8 cellular contexts compared by ENCODE assay signal in genomic region chr11:116931206-116931953, GRCh38.
DNase-seq lines count a peak whose midpoint lies in the region; ATAC-seq, FAIRE-seq and TF ChIP-seq lines count a peak whose summit lies in the region.

No MANE protein-coding gene starts in this region.

- ATAC-seq in activated B cell treated with CpG ODN at 0.5 μM for 24 hours (ENCODE audit: low read depth) (peak; percentile 15), left cardiac atrium (peak; percentile 32 to 78), GM18517 (IDR thresholded peaks at IDR 0.05; ENCODE audit: unreplicated experiment) (no peak)

- no peaks in the 10 kb centered on the region for H3K27me3 Mint-ChIP-seq in activated T-cell treated with anti-CD3 and anti-CD28 coated beads, Interleukin-2, amount 50 U/mL, for 24 hours
- H3K27me3 Mint-ChIP-seq in activated B cell treated with CpG ODN at 0.5 μM for 24 hours = no peaks in the 10 kb centered on the region

- DNase-seq in activated T-cell treated with anti-CD3 and anti-CD28 coated beads, Interleukin-2, amount 50 U/mL, for 24 hours = no peak
- DNase-seq in activated T-cell treated with anti-CD3 and anti-CD28 coated beads, Interleukin-2, amount 50 U/mL, for 1 hour = no peak
- DNase-seq in activated B cell treated with CpG ODN at 0.5 μM for 24 hours (no peak), left cardiac atrium (peak; percentile 40), tibial nerve (ENCODE audit: low spot score in 2 of 2) (no peak), lower leg skin (ENCODE audit: low spot score in 2 of 2) (no peak), H54 (ENCODE audit: insufficient read length, low spot score) (no peak)

- CTCF ChIA-PET in activated B cell treated with CpG ODN at 0.5 μM for 24 hours (lab: Charles Lee) = interaction anchor here (1.1 to 2.0 kb wide), 3 partner anchors 51 to 295 kb away, joined by 3 to 10 read pairs (median 3); partner anchors contain the start of gene SIK3

- no peaks in the 10 kb centered on the region for H3K27me3 ChIP-seq in tibial nerve

- H3K36me3 Mint-ChIP-seq in activated T-cell treated with anti-CD3 and anti-CD28 coated beads, Interleukin-2, amount 50 U/mL, for 24 hours (ENCODE audit: low read depth) = peaks cover 38% of the 10 kb centered on the region
- H3K36me3 Mint-ChIP-seq in activated B cell treated with CpG ODN at 0.5 μM for 24 hours (ENCODE audit: low read depth) = peaks cover 17% of the 10 kb centered on the region

- peak overlapping the region; percentile 73 for H3K4me3 Mint-ChIP-seq in activated T-cell treated with anti-CD3 and anti-CD28 coated beads, Interleukin-2, amount 50 U/mL, for 24 hours
- peak overlapping the region; percentile 72 for H3K4me3 Mint-ChIP-seq in activated B cell treated with CpG ODN at 0.5 μM for 24 hours

- H3K4me3 ChIP-seq in tibial nerve (no peak overlapping the region), lower leg skin (ENCODE audit: low read depth, poor library complexity, severe bottlenecking) (no peak overlapping the region)

- peak overlapping the region in 3 of 4 donors; percentile 66 to 78 (median 77) for H3K27ac ChIP-seq in tibial nerve

- no peak for FAIRE-seq in H54 (lab: Jason Lieb, UNC)

- TF ChIP-seq CTCF in activated B cell treated with CpG ODN at 0.5 μM for 24 hours (IDR thresholded peaks at IDR 0.05) (no peak), tibial nerve (IDR thresholded peaks at IDR 0.05) (no peak), lower leg skin (IDR thresholded peaks at IDR 0.05) (no peak)

- intact Hi-C loops in activated B cell treated with CpG ODN at 0.5 μM for 24 hours (cut with micrococcal nuclease) (no loop called here), left cardiac atrium (cut with DNase I) (no loop called here), lower leg skin (cut with DNase I; ENCODE audit: low total_unique reads) (no loop called here)

- TF ChIP-seq EP300 in tibial nerve (IDR thresholded peaks at IDR 0.05) = peak in 1 of 2 donors; percentile 14

- peaks cover 0 to 12% (median 0%) of the 10 kb centered on the region in 3 donors for H3K36me3 ChIP-seq in tibial nerve

- POLR2A ChIA-PET in activated B cell treated with CpG ODN at 0.5 μM for 24 hours (lab: Charles Lee) = interaction anchor here (0.8 to 1.4 kb wide), 2 partner anchors 13 to 247 kb away, joined by 3 to 4 read pairs; partner anchors contain the start of gene SIDT2

- TF ChIP-seq POLR2A in tibial nerve (IDR thresholded peaks at IDR 0.05) = no peak
- TF ChIP-seq POLR2A in lower leg skin (IDR thresholded peaks at IDR 0.05) = no peak
- TF ChIP-seq POLR2A in H54 (IDR thresholded peaks at IDR 0.05; ENCODE audit: low read depth, low read length) = no peak

- H3K9me3 ChIP-seq in tibial nerve = no peaks in the 10 kb centered on the region

- 58 to 62% methylated on average over 7 of the region's 7 CpGs for WGBS in tibial nerve, 2 donors
- WGBS in lower leg skin, 2 donors = 38 to 48% methylated on average over 7 of the region's 7 CpGs

- H3K4me1 ChIP-seq in tibial nerve = peaks cover 0 to 53% (median 24%) of the 10 kb centered on the region in 4 donors

- peak overlapping the region; percentile 90 for H3K27ac Mint-ChIP-seq in activated T-cell treated with anti-CD3 and anti-CD28 coated beads, Interleukin-2, amount 50 U/mL, for 24 hours
- H3K27ac Mint-ChIP-seq in activated B cell treated with CpG ODN at 0.5 μM for 24 hours = peak overlapping the region; percentile 88

- H3K9me3 Mint-ChIP-seq in activated T-cell treated with anti-CD3 and anti-CD28 coated beads, Interleukin-2, amount 50 U/mL, for 24 hours = peaks cover 11% of the 10 kb centered on the region
- peaks cover 1% of the 10 kb centered on the region for H3K9me3 Mint-ChIP-seq in activated B cell treated with CpG ODN at 0.5 μM for 24 hours

- peaks cover 71% of the 10 kb centered on the region for H3K4me1 Mint-ChIP-seq in activated T-cell treated with anti-CD3 and anti-CD28 coated beads, Interleukin-2, amount 50 U/mL, for 24 hours (ENCODE audit: low read depth)
- peaks cover 81% of the 10 kb centered on the region for H3K4me1 Mint-ChIP-seq in activated B cell treated with CpG ODN at 0.5 μM for 24 hours
